In the genomic region with DNA sequence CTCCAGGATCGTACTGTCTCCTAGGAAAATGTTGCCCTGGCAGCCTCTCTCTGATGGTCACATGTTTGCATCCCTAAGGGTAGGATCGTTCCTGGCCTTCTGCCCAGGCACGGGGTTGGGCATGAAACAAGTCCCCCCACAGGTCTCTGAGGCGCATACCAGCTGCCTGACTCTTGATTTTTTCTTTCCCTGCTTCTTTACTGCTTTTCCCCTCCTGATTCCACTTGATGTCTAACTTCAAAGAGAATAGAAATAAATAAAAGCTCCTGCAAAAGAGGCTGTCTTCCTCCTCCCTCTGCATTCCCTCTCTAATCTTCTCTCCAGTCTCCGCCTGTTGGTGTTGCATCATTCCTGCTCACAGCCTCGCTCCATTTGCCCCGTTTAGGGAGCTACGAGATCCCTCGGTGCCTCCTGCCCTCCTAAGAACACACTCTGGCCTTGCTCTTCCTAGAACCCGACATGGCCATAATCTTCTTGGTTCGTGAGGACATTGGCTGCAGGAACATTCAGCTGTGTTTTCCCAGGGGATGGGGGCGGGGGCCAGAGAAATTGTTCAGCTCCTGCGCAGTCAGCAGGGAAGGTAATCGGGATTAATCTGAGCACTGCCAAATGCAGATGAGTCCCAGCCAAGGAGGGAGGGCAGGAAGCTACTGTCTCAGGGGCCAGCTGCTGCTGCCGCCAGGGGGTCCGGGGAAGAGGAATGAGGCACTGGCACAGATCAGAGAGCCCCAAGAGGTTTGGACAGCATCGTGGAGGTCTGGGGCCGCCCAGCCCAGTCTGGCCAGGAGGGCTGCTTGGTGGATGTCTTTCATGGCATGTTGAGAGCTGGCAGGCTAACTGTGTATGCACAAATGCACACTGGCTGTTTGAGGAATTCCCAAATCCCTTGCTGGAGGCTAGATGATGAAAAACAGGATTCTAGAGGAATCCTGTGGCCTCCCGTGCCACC, we compare ENCODE assay signal across 8 cellular contexts. TPM values are rescaled to one million over a fixed set of nuclear protein-coding genes. Genes with fewer than 3 reads are reported as not detected.
A peak's percentile ranks its signal among the peaks of the same experiment; 100 is the strongest.
DNase-seq lines count a peak whose midpoint lies in the region; ATAC-seq and TF ChIP-seq lines count a peak whose summit lies in the region.

No MANE protein-coding gene starts in this region.

- peak overlapping the region; percentile 57 for H2BK15ac ChIP-seq in mesenchymal stem cell (ENCODE audit: low read depth, poor library complexity, severe bottlenecking)

- peak overlapping the region; percentile 80 for H3K9ac ChIP-seq in mesenchymal stem cell (ENCODE audit: low read length)

- peak overlapping the region; percentile 2 for H4K8ac ChIP-seq in mesenchymal stem cell (ENCODE audit: low read length)

- ATAC-seq in GM21447 (IDR thresholded peaks at IDR 0.05; ENCODE audit: unreplicated experiment) = no peak
- no peak for ATAC-seq in HG02973 (IDR thresholded peaks at IDR 0.05; ENCODE audit: unreplicated experiment)

- no peak overlapping the region for H2BK120ac ChIP-seq in mesenchymal stem cell (ENCODE audit: low read depth, low read length)

- peaks cover 5% of the 10 kb centered on the region for H3K4me1 Mint-ChIP-seq in endothelial cell (ENCODE audit: unreplicated experiment)

- H3K4me1 ChIP-seq in mesenchymal stem cell (ENCODE audit: control insufficient read depth, insufficient read depth, low read depth, low read length) = peaks cover 16% of the 10 kb centered on the region
- H3K4me1 ChIP-seq in uterus = peaks cover 0 to 6% of the 10 kb centered on the region in 2 donors

- no peaks in the 10 kb centered on the region for H3K36me3 Mint-ChIP-seq in endothelial cell (ENCODE audit: low read depth, unreplicated experiment)

- WGBS in mesenchymal stem cell = 35% methylated on average over 19 of the region's 19 CpGs

- peak overlapping the region in 1 of 2 experiments; percentile 92 for H3K14ac ChIP-seq in mesenchymal stem cell (ENCODE audit: low read length in 2 of 2)

- peak overlapping the region in 1 of 2 experiments; percentile 29 for H3K4ac ChIP-seq in mesenchymal stem cell (ENCODE audit: low read depth in 1 of 2, low read length in 2 of 2)

- H3K9me3 Mint-ChIP-seq in endothelial cell (ENCODE audit: unreplicated experiment) = no peaks in the 10 kb centered on the region

- no peak overlapping the region for H2BK5ac ChIP-seq in mesenchymal stem cell (ENCODE audit: low read depth, low read length, poor library complexity, severe bottlenecking)

- peak overlapping the region; percentile 14 to 88 for H3K18ac ChIP-seq in mesenchymal stem cell (ENCODE audit: low read depth in 1 of 2, low read length in 2 of 2)

- H3K27me3 Mint-ChIP-seq in endothelial cell (ENCODE audit: unreplicated experiment) = peaks cover 4% of the 10 kb centered on the region

- H2AK5ac ChIP-seq in mesenchymal stem cell (ENCODE audit: low read length, severe bottlenecking) = no peak overlapping the region

- intact Hi-C loops in uterus (cut with DNase I; ENCODE audit: low total_unique reads) = no loop called here

- no peaks in the 10 kb centered on the region for H3K36me3 ChIP-seq in mesenchymal stem cell (ENCODE audit: control insufficient read depth in 1 of 2, insufficient read depth in 2 of 2, low read depth in 1 of 2, low read length in 2 of 2)
- no peaks in the 10 kb centered on the region for H3K36me3 ChIP-seq in uterus

- H3K23ac ChIP-seq in mesenchymal stem cell (ENCODE audit: low read length in 2 of 2) = peak overlapping the region in 1 of 2 experiments; percentile 1

- peak overlapping the region; percentile 71 for H3K4me2 ChIP-seq in mesenchymal stem cell (ENCODE audit: low read length, poor library complexity, severe bottlenecking)

- H3K4me3 ChIP-seq in mesenchymal stem cell (ENCODE audit: insufficient read depth in 1 of 2, low read depth in 1 of 2, low read length in 2 of 2) (peak overlapping the region; percentile 24 to 72), uterus (peak overlapping the region; percentile 10 to 20)

- peaks cover 42 to 59% of the 10 kb centered on the region in 2 experiments for H3K27me3 ChIP-seq in mesenchymal stem cell (ENCODE audit: control insufficient read depth in 1 of 2, insufficient read depth in 1 of 2, low read length in 2 of 2)
- no peaks in the 10 kb centered on the region for H3K27me3 ChIP-seq in uterus

- peak overlapping the region; percentile 70 for H2AFZ ChIP-seq in mesenchymal stem cell (ENCODE audit: low read depth, low read length)

- H3K4me3 Mint-ChIP-seq in endothelial cell (ENCODE audit: unreplicated experiment) = no peak overlapping the region

- no peak for TF ChIP-seq POLR2A in uterus (IDR thresholded peaks at IDR 0.05)

- DNase-seq in ELF-1 (ENCODE audit: low read depth, low spot score) (peak; percentile 84), NCI-H446 (lab: John Stamatoyannopoulos, UW) (peak; percentile 81 to 95), endothelial cell (ENCODE audit: low spot score) (peak; percentile 11), mesenchymal stem cell (peak; percentile 57), uterus (peak; percentile 70 to 74)
- no peak for DNase-seq in activated effector memory CD4-positive, alpha-beta T cell treated with Interleukin-2 at 50 U/mL for 16 hours

- H4K91ac ChIP-seq in mesenchymal stem cell (ENCODE audit: low read length) = peak overlapping the region; percentile 67

- TF ChIP-seq CTCF in endothelial cell (IDR thresholded peaks at IDR 0.05; ENCODE audit: unreplicated experiment) (no peak), uterus (IDR thresholded peaks at IDR 0.05) (no peak)

- H3K27ac Mint-ChIP-seq in endothelial cell (ENCODE audit: unreplicated experiment) = no peak overlapping the region

- peak overlapping the region; percentile 46 to 80 for H2BK12ac ChIP-seq in mesenchymal stem cell (ENCODE audit: low read length in 2 of 2)

- H3K27ac ChIP-seq in mesenchymal stem cell (ENCODE audit: low read length, poor library complexity, severe bottlenecking) (peak overlapping the region; percentile 50), uterus (peak overlapping the region; percentile 66 to 79)

- H3K79me1 ChIP-seq in mesenchymal stem cell (replicated peaks; ENCODE audit: low read length, poor library complexity, severe bottlenecking) = no peaks in the 10 kb centered on the region

- H3K9me3 ChIP-seq in mesenchymal stem cell (ENCODE audit: control insufficient read depth, low read length) = peaks cover 4% of the 10 kb centered on the region
- H3K9me3 ChIP-seq in uterus = no peaks in the 10 kb centered on the region

RNA-seq across cellular contexts. Expression of gene LEP, which starts 26.1 kb away (rescaled TPM):
- total RNA-seq in endothelial cell (ENCODE audit: unreplicated experiment) (not detected), uterus (not detected)
- not detected for polyA plus RNA-seq in mesenchymal stem cell (2013, experiment 1 of 2)
- polyA plus RNA-seq in mesenchymal stem cell (2013, experiment 2 of 2) = not detected
